In genomic region chr9:12712532-12712931, GRCh38 we compare ENCODE assay signal across 26 cellular contexts. TPM values are rescaled to one million over a fixed set of nuclear protein-coding genes. Genes with fewer than 3 reads are reported as not detected.
"Had no signal": no experiment of that assay in that cellular context is flagged by ENCODE, and none has a peak within 500 bp of the region (broad histone marks: within the 10 kb centered on the region; RNA-seq: fewer than 3 reads in every experiment).

No MANE protein-coding gene starts in this region.

- H3K4me1 ChIP-seq: breast epithelium, Peyer's patch, SJCRH30 had no signal

- H3K4me3 ChIP-seq: adrenal gland, breast epithelium, K562, Peyer's patch, SJCRH30 had no signal

- ATAC-seq: activated CD4-positive, CD25-positive, alpha-beta regulatory T cell treated with anti-CD3 and anti-CD28 coated beads, Interleukin-2, amount 50 U/mL, for 24 hours; activated CD8-positive, alpha-beta T cell treated with anti-CD3 and anti-CD28 coated beads for 36 hours; activated T-cell treated with anti-CD3 and anti-CD28 coated beads, Interleukin-2, amount 50 U/mL, for 72 hours; K562; SK-N-SH treated with all-trans-retinoic acid at 6 μM for 48 hours had no signal

- H3K27me3 ChIP-seq: adrenal gland, breast epithelium, Peyer's patch, SJCRH30 had no signal

- FAIRE-seq: K562 had no signal

- H3K9me3 ChIP-seq: adrenal gland, breast epithelium, Peyer's patch, SJCRH30 had no signal

- H3K36me3 ChIP-seq: adrenal gland, breast epithelium, Peyer's patch, SJCRH30 had no signal

- H3K27ac ChIP-seq: adrenal gland, breast epithelium, Peyer's patch, RWPE1, SJCRH30 had no signal

- DNase-seq: activated CD4-positive, alpha-beta T cell treated with anti-CD3 and anti-CD28 coated beads for 4 hours; activated CD8-positive, alpha-beta memory T cell treated with anti-CD3 and anti-CD28 coated beads, Interleukin-2, amount 50 U/mL, for 4 hours; activated CD8-positive, alpha-beta T cell treated with anti-CD3 and anti-CD28 coated beads for 36 hours; activated gamma-delta T cell treated with Interleukin-2 at 50 U/mL for 16 hours; activated naive CD4-positive, alpha-beta T cell treated with anti-CD3 and anti-CD28 coated beads, Interleukin-2, amount 10 ng/mL, durations not matched to agents 7 days and 5 days; activated naive CD8-positive, alpha-beta T cell treated with anti-CD3 and anti-CD28 coated beads for 36 hours; activated T-cell treated with anti-CD3 and anti-CD28 coated beads, Interleukin-2, amount 50 U/mL, for 72 hours; adrenal gland; aorta; caudate nucleus; Kasumi-1; NCI-H1048; NCI-H1930; NCI-H345; NCI-H510A; NCI-H526 treated with DMSO at 0.1 percent for 48 hours; NCI-H82; Peyer's patch; Right ventricle myocardium superior; SJCRH30 had no signal

RNA-seq across cellular contexts. Expression of gene TYRP1, which starts 19.3 kb away (rescaled TPM):
- total RNA-seq: activated CD8-positive, alpha-beta T cell treated with anti-CD3 and anti-CD28 coated beads for 36 hours; activated naive CD8-positive, alpha-beta T cell treated with anti-CD3 and anti-CD28 coated beads for 36 hours; activated T-cell treated with anti-CD3 and anti-CD28 coated beads, Interleukin-2, amount 50 U/mL, for 72 hours; activated T-helper 2 cell treated with anti-CD3 and anti-CD28 coated beads, Interferon-gamma antibody, Interleukin-2, Interleukin-4, amounts not matched to agents 10 μg/mL and 5 μg/mL and 100 μg/mL, durations not matched to agents 14 hours and 24 hours and 36 hours; breast epithelium; K562 had no signal
- polyA plus RNA-seq: adrenal gland, K562 had no signal
